In the genomic region with DNA sequence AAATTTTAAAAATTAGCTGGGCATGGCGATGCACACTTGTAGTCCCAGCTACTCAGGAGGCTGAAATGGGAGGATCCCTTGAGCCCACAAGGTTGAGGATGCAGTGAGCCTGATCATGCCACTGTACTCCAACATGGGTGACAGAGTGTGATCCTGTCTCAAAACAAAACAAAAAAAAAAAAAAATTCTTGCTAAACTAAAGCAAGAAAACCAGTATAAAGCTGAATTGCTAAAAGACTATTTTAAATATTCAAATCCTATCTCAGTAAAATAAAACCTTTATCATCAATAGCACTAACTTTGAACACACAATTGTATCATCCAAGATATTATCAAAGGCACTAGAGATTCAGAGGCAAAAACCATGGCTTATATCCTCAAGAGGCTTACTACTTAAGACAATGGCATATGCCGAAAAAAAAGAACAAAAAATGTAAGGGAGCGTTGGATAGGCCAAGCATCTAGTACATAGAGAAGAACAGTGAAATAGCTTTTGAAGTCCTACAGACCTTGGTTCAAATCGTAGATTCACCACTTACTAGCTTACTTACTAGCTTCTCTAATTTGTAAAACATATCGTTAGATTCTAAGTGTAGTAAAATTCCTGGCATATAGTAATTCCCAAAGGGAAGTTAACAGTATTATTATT, we compare ENCODE assay signal across 11 cellular contexts. TPM values are rescaled to one million over a fixed set of nuclear protein-coding genes. Genes with fewer than 3 reads are reported as not detected.
DNase-seq lines count a peak whose midpoint lies in the region; ATAC-seq and TF ChIP-seq lines count a peak whose summit lies in the region.
"Had no signal": no experiment of that assay in that cellular context is flagged by ENCODE, and none has a peak within 500 bp of the region (broad histone marks: within the 10 kb centered on the region; RNA-seq: fewer than 3 reads in every experiment).

No MANE protein-coding gene starts in this region.

- intact Hi-C loops in lower lobe of right lung (cut with DNase I): no loop called here

- H3K27ac ChIP-seq in VCaP: peak overlapping the region; percentile 95
- H3K27ac ChIP-seq in lower lobe of right lung: peak overlapping the region; percentile 47
- H3K27ac ChIP-seq in tibial nerve: peak overlapping the region; percentile 51 to 96 (median 76)

- no peaks in the 10 kb centered on the region for H3K27me3 Mint-ChIP-seq in activated T-cell treated with anti-CD3 and anti-CD28 coated beads, Interleukin-2, amount 50 U/mL, for 4 hours (ENCODE audit: low read depth)

- no peak for ATAC-seq in activated T-cell treated with anti-CD3 and anti-CD28 coated beads, Interleukin-2, amount 50 U/mL, for 4 hours
- ATAC-seq in lower lobe of right lung (no peak), GM19328 (IDR thresholded peaks at IDR 0.05; ENCODE audit: unreplicated experiment) (no peak)
- ATAC-seq: gastroesophageal sphincter had no signal

- peaks cover 79% of the 10 kb centered on the region for H3K4me1 ChIP-seq in lower lobe of right lung
- H3K4me1 ChIP-seq in tibial nerve: peaks cover 7 to 63% (median 44%) of the 10 kb centered on the region in 4 donors

- H3K9me3 ChIP-seq in lower lobe of right lung (no peaks in the 10 kb centered on the region), tibial nerve (no peaks in the 10 kb centered on the region)
- H3K9me3 ChIP-seq: gastroesophageal sphincter had no signal

- peak overlapping the region; percentile 96 for H3K4me3 Mint-ChIP-seq in activated T-cell treated with anti-CD3 and anti-CD28 coated beads, Interleukin-2, amount 50 U/mL, for 4 hours
- H3K4me3 Mint-ChIP-seq: H9; T-helper 1 cell treated with Interleukin-12 subunit alpha and Interleukin-12 subunit beta and Interleukin-4 antibody, amounts not matched to agents 30 μg/mL and 1 μg/mL, for 36 hours had no signal

- H3K27me3 ChIP-seq in lower lobe of right lung (ENCODE audit: low read depth) (no peaks in the 10 kb centered on the region), tibial nerve (no peaks in the 10 kb centered on the region)
- H3K27me3 ChIP-seq: gastroesophageal sphincter had no signal

- no peak for TF ChIP-seq POLR2A in tibial nerve (IDR thresholded peaks at IDR 0.05)

- TF ChIP-seq EP300 in tibial nerve (IDR thresholded peaks at IDR 0.05): no peak

- TF ChIP-seq CTCF in VCaP (conservative IDR thresholded peaks at IDR 0.05): no peak
- no peak for TF ChIP-seq CTCF in lower lobe of right lung (IDR thresholded peaks at IDR 0.05)
- TF ChIP-seq CTCF in tibial nerve (IDR thresholded peaks at IDR 0.05): no peak

- WGBS in tibial nerve, 2 donors: 65 to 67% methylated on average over 5 of the region's 5 CpGs

- no peaks in the 10 kb centered on the region for H3K36me3 ChIP-seq in lower lobe of right lung
- no peaks in the 10 kb centered on the region for H3K36me3 ChIP-seq in tibial nerve
- H3K36me3 ChIP-seq: gastroesophageal sphincter had no signal

- H3K4me3 ChIP-seq in lower lobe of right lung: peak overlapping the region; percentile 27
- H3K4me3 ChIP-seq in tibial nerve: peak overlapping the region in 2 of 4 donors; percentile 19 to 21

- H3K9me3 Mint-ChIP-seq in activated T-cell treated with anti-CD3 and anti-CD28 coated beads, Interleukin-2, amount 50 U/mL, for 4 hours: no peaks in the 10 kb centered on the region
- H3K9me3 Mint-ChIP-seq: H9; T-helper 1 cell treated with Interleukin-12 subunit alpha and Interleukin-12 subunit beta and Interleukin-4 antibody, amounts not matched to agents 30 μg/mL and 1 μg/mL, for 36 hours had no signal

- peaks cover 74% of the 10 kb centered on the region for H3K4me1 Mint-ChIP-seq in activated T-cell treated with anti-CD3 and anti-CD28 coated beads, Interleukin-2, amount 50 U/mL, for 4 hours (ENCODE audit: low read depth)

- no peak for DNase-seq in activated T-cell treated with anti-CD3 and anti-CD28 coated beads, Interleukin-2, amount 50 U/mL, for 4 hours
- no peak for DNase-seq in activated T-cell treated with anti-CD3 and anti-CD28 coated beads for 4 hours
- no peak for DNase-seq in lower lobe of right lung
- DNase-seq in tibial nerve (ENCODE audit: low spot score in 2 of 2): no peak
- no peak for DNase-seq in activated naive CD4-positive, alpha-beta T cell (lab: John Stamatoyannopoulos, UW)
- DNase-seq in NCI-H748 treated with DMSO at 0.1 percent for 48 hours (lab: John Stamatoyannopoulos, UW): no peak
- DNase-seq: H9 had no signal

- H3K36me3 Mint-ChIP-seq in activated T-cell treated with anti-CD3 and anti-CD28 coated beads, Interleukin-2, amount 50 U/mL, for 4 hours (ENCODE audit: insufficient read depth): peaks cover under 1% of the 10 kb centered on the region

RNA-seq across cellular contexts. Expression of a gene that starts 3.6 kb away (rescaled TPM):
- 10 to 100 TPM; 39.7 to 51.8 (median 51.4) TPM for total RNA-seq in activated T-cell treated with anti-CD3 and anti-CD28 coated beads, Interleukin-2, amount 50 U/mL, for 4 hours
- 90.2 TPM for total RNA-seq in lower lobe of right lung
- total RNA-seq in tibial nerve: 100 to 1,000 TPM in 3 of 4 donors, 10 to 100 TPM in 1; 94.8 to 133 (median 125) TPM
